In genomic region chr10:95987685-95988426, GRCh38 we compare ENCODE assay signal across 14 cellular contexts. TPM values are rescaled to one million over a fixed set of nuclear protein-coding genes. Genes with fewer than 3 reads are reported as not detected.
A peak's percentile ranks its signal among the peaks of the same experiment; 100 is the strongest.
DNase-seq lines count a peak whose midpoint lies in the region; ATAC-seq and TF ChIP-seq lines count a peak whose summit lies in the region.
"Had no signal": no experiment of that assay in that cellular context is flagged by ENCODE, and none has a peak within 500 bp of the region (broad histone marks: within the 10 kb centered on the region; RNA-seq: fewer than 3 reads in every experiment).

No MANE protein-coding gene starts in this region.

- CTCF ChIA-PET in GM10248 (lab: Yijun Ruan, JAX) = interaction anchor here (1.4 kb wide), 1 partner anchor 11 kb away, joined by 3 read pairs; no protein-coding TSS in a partner anchor

- intact Hi-C loops in lower leg skin (cut with DNase I; ENCODE audit: low total_unique reads) = no loop called here

- in situ Hi-C loops in KBM-7 (cut with MboI; ENCODE audit: low pct_unique_long_range_greater_than_20kb, low sequenced_read_pairs) = no loop called here

- no peak for TF ChIP-seq CTCF in GM10248 (IDR thresholded peaks at IDR 0.05; ENCODE audit: control extremely low read depth, extremely low read depth, low read depth, missing control alignments)
- TF ChIP-seq CTCF in lower leg skin (IDR thresholded peaks at IDR 0.05) = no peak

- POLR2A ChIA-PET in GM10248 (lab: Yijun Ruan, JAX) = no interaction called here

- H3K4me3 ChIP-seq in lower leg skin (ENCODE audit: low read depth, poor library complexity, severe bottlenecking) = no peak overlapping the region
- H3K4me3 ChIP-seq: GM23338, Peyer's patch, testis had no signal

- no peak for TF ChIP-seq POLR2A in lower leg skin (IDR thresholded peaks at IDR 0.05)

- ATAC-seq in GM19043 (IDR thresholded peaks at IDR 0.05; ENCODE audit: low read depth, unreplicated experiment) (peak; percentile 83), HG02588 (IDR thresholded peaks at IDR 0.05; ENCODE audit: unreplicated experiment) (peak; percentile 85), HG03442 (IDR thresholded peaks at IDR 0.05; ENCODE audit: unreplicated experiment) (peak; percentile 92)
- ATAC-seq: GM23338 had no signal

- 60 to 70% methylated on average over 2 of the region's 2 CpGs for WGBS in lower leg skin, 2 donors

- DNase-seq in GM10248 (ENCODE audit: extremely low spot score) (peak; percentile 61), NCI-H748 (lab: John Stamatoyannopoulos, UW; ENCODE audit: unreplicated experiment) (no peak), lower leg skin (ENCODE audit: low spot score in 2 of 2) (no peak), KBM-7 (no peak)
- no peak for DNase-seq in activated CD4-positive, CD25-positive, alpha-beta regulatory T cell treated with anti-CD3 and anti-CD28 coated beads, Interleukin-2, amount 50 U/mL, for 72 hours
- DNase-seq: cortex of kidney, EL, NCI-H2107, Peyer's patch, testis had no signal

RNA-seq across cellular contexts. Expression of gene CCNJ, which starts 55.5 kb away (rescaled TPM):
- 1 to 10 TPM; 2.1 to 3.6 (median 3.0) TPM for total RNA-seq in lower leg skin
